Comparison of ENCODE assay signal across 24 cellular contexts in genomic region chr7:23808421-23808820, GRCh38.
"Had no signal": no experiment of that assay in that cellular context is flagged by ENCODE, and none has a peak within 500 bp of the region (broad histone marks: within the 10 kb centered on the region; RNA-seq: fewer than 3 reads in every experiment).

No MANE protein-coding gene starts in this region.

- H3K36me3 ChIP-seq: pancreas, right lobe of liver, stomach, thoracic aorta, thyroid gland, tibial nerve, upper lobe of left lung, vagina had no signal

- H3K27ac ChIP-seq: neural progenitor cell, pancreas, psoas muscle, right lobe of liver, sigmoid colon, stomach, thoracic aorta, thyroid gland, tibial nerve, upper lobe of left lung, vagina had no signal

- H3K27me3 ChIP-seq: neural progenitor cell, pancreas, right lobe of liver, sigmoid colon, stomach, thyroid gland, tibial nerve, upper lobe of left lung, vagina had no signal

- H2AFZ ChIP-seq: neural progenitor cell had no signal

- FAIRE-seq: pancreas, small intestine, urothelium cell line had no signal

- H3K4me2 ChIP-seq: neural progenitor cell had no signal

- ATAC-seq: natural killer cell; pancreas; psoas muscle; right cardiac atrium; right lobe of liver; stimulated activated effector memory CD8-positive, alpha-beta T cell treated with anti-CD3 and anti-CD28 coated beads, Interleukin-12 subunit alpha, Interleukin-12 subunit beta, amount 100 ng/mL, for 72 hours; stimulated activated naive B cell treated with anti-CD40 and anti-IgM and Interleukin-4, amounts not matched to agents 10 μg/mL and 1 μg/mL and 100 μg/mL, for 72 hours had no signal

- DNase-seq: natural killer cell; occipital lobe; pancreas; psoas muscle; right cardiac atrium; right lobe of liver; sigmoid colon; small intestine; stimulated activated CD4-positive, alpha-beta T cell treated with anti-CD3 and anti-CD28 coated beads, Interleukin-15, amount 100 ng/mL, for 24 hours; stimulated activated CD4-positive, alpha-beta T cell treated with anti-CD3 and anti-CD28 coated beads, Interleukin-2, amount 100 ng/mL, for 24 hours; stimulated activated CD4-positive, alpha-beta T cell treated with anti-CD3 and anti-CD28 coated beads, Interleukin-2, amount 100 ng/mL, for 48 hours; stimulated activated CD4-positive, alpha-beta T cell treated with anti-CD3 and anti-CD28 coated beads, Interleukin-4, amount 100 ng/mL, for 24 hours; stimulated activated naive B cell treated with anti-CD40 and anti-IgM and Interleukin-4, amounts not matched to agents 10 μg/mL and 1 μg/mL and 100 μg/mL, for 72 hours; stimulated activated naive CD4-positive, alpha-beta T cell treated with Interleukin-2 at 50 U/mL for 16 hours; stomach; thyroid gland; trophoblast cell; upper lobe of left lung had no signal

- H3K4me3 ChIP-seq: neural progenitor cell, pancreas, psoas muscle, right lobe of liver, sigmoid colon, stomach, thoracic aorta, thyroid gland, tibial nerve, upper lobe of left lung, vagina had no signal

- H3K9me3 ChIP-seq: pancreas, right lobe of liver, thyroid gland had no signal

- H3K4me1 ChIP-seq: neural progenitor cell, pancreas, psoas muscle, sigmoid colon, stomach, thyroid gland, tibial nerve, upper lobe of left lung, vagina had no signal

- H3K9ac ChIP-seq: neural progenitor cell had no signal
